8 cellular contexts compared by ENCODE assay signal in the genomic region with DNA sequence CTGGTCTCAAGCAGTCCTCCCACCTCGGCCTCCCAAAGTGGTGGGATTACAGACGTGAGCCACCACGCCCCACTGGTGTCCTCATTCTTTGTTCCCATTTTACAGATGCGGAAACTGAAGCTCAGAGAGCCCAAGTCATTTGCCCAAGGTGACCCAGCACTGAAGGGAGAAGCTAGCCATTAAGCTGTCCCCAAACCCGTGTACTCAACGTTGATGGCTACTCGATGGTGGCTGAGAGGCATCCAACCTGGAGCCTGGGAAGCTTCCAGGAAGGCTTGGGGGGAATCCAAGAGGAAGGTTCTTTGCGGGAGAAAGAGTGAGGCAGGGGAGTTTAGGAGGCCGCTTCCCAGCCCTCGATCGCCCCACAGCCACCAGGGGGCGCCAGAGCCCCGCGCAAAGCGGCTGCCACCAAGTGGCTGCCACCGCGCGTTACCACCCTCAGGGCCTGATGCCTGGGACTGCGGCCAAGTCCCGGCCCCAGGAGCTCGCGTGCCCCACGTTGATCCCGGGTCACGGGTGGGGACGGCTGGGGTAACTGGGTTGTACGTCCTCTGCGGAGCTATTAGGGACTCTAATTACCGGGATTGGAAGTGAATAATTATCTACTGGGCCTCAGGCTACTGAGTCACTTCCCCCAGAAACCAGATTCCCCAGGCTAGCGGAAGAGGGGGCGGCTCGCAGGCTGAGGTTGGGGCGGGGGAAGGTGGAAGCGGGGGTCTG. TPM values are rescaled to one million over a fixed set of nuclear protein-coding genes. Genes with fewer than 3 reads are reported as not detected.
DNase-seq lines count a peak whose midpoint lies in the region; ATAC-seq and TF ChIP-seq lines count a peak whose summit lies in the region.

No MANE protein-coding gene starts in this region.

- H3K9me3 ChIP-seq in HEK293 (ENCODE audit: control insufficient read depth, insufficient read depth, low read depth, low read length) (no peaks in the 10 kb centered on the region), right cardiac atrium (ENCODE audit: control insufficient read depth, low read length) (no peaks in the 10 kb centered on the region), sigmoid colon (no peaks in the 10 kb centered on the region)

- ATAC-seq in right cardiac atrium: peak; percentile 85 to 89
- ATAC-seq in HG03045 (IDR thresholded peaks at IDR 0.05; ENCODE audit: unreplicated experiment): no peak

- no peak overlapping the region for H3K27ac ChIP-seq in HEK293 (ENCODE audit: extremely low read depth, low read depth, low read length)
- no peak overlapping the region for H3K27ac ChIP-seq in right cardiac atrium (ENCODE audit: low read length)
- peak overlapping the region; percentile 41 to 74 (median 60) for H3K27ac ChIP-seq in sigmoid colon

- H3K27me3 ChIP-seq in right cardiac atrium (ENCODE audit: control insufficient read depth, insufficient read depth) (no peaks in the 10 kb centered on the region), sigmoid colon (no peaks in the 10 kb centered on the region)

- no peaks in the 10 kb centered on the region for H3K4me1 ChIP-seq in HEK293 (ENCODE audit: control insufficient read depth, insufficient read depth, low read length)
- H3K4me1 ChIP-seq in right cardiac atrium (ENCODE audit: control insufficient read depth, insufficient read depth, low read length): no peaks in the 10 kb centered on the region
- peaks cover 0 to 26% (median 16%) of the 10 kb centered on the region in 4 donors for H3K4me1 ChIP-seq in sigmoid colon

- intact Hi-C loops in right cardiac atrium (cut with DNase I): loop anchor here (2.0 to 10.0 kb wide), 3 partner anchors 54 to 128 kb away; no protein-coding TSS in a partner anchor
- intact Hi-C loops in sigmoid colon (cut with DNase I): loop anchor here (1.0 kb wide), 1 partner anchor 54 kb away; no protein-coding TSS in a partner anchor

- TF ChIP-seq EP300 in sigmoid colon (IDR thresholded peaks at IDR 0.05): no peak

- DNase-seq in Daoy (ENCODE audit: low read depth) (peak; percentile 90), NCI-H146 (lab: John Stamatoyannopoulos, UW) (peak; percentile 74), T-helper 9 cell (peak; percentile 91), anterior cingulate cortex (lab: John Stamatoyannopoulos, UW) (peak in 55 of 58 donors; percentile 35 to 91 (median 74)), right cardiac atrium (peak; percentile 88 to 95 (median 94)), sigmoid colon (peak; percentile 91)

- TF ChIP-seq CTCF in HEK293 (tag by site-specific recombination; IDR thresholded peaks at IDR 0.05) (peak; percentile 99), sigmoid colon (IDR thresholded peaks at IDR 0.05) (peak; percentile 95 to 99 (median 98))

- WGBS in right cardiac atrium: 8% methylated on average over 34 of the region's 34 CpGs
- 5 to 8% methylated on average over 34 of the region's 34 CpGs for WGBS in sigmoid colon, 2 donors

- POLR2A ChIA-PET in HEK293 (lab: Yijun Ruan, JAX): interaction anchor here (0.5 to 1.2 kb wide), 4 partner anchors 28 to 301 kb away, joined by 3 to 6 read pairs (median 4); a partner anchor contains a TSS

- H3K4me3 ChIP-seq in HEK293 (ENCODE audit: low read depth, low read length) (peak overlapping the region; percentile 21), right cardiac atrium (ENCODE audit: low read length) (no peak overlapping the region), sigmoid colon (peak overlapping the region; percentile 6 to 40 (median 23))

- TF ChIP-seq POLR2A in sigmoid colon (IDR thresholded peaks at IDR 0.05): no peak

- CTCF ChIA-PET in HEK293 (lab: Yijun Ruan, JAX): interaction anchor here (0.5 to 6.7 kb wide), 68 partner anchors 8 to 1766 kb away, joined by 3 to 217 read pairs (median 4); a partner anchor contains a TSS

- no peaks in the 10 kb centered on the region for H3K36me3 ChIP-seq in HEK293 (ENCODE audit: control insufficient read depth in 2 of 2, insufficient read depth in 1 of 2, low read length in 2 of 2)
- H3K36me3 ChIP-seq in sigmoid colon: no peaks in the 10 kb centered on the region

TF ChIP-seq in HEK293, 187 proteins besides CTCF, POLR2A, EP300 and RAD21 (continues in another document):
- TF ChIP-seq ZNF112 (tag by site-specific recombination; IDR thresholded peaks at IDR 0.05) (no peak), SP7 (tag by site-specific recombination; IDR thresholded peaks at IDR 0.05) (peak; percentile 95), ZNF701 (tag by site-specific recombination; IDR thresholded peaks at IDR 0.05) (no peak), ZNF670 (tag by site-specific recombination; IDR thresholded peaks at IDR 0.05; ENCODE audit: low read depth) (no peak), ZNF660 (tag by site-specific recombination; IDR thresholded peaks at IDR 0.05) (peak; percentile 78), ZNF138 (tag by site-specific recombination; IDR thresholded peaks at IDR 0.05; ENCODE audit: borderline replicate concordance) (no peak), ZNF324 (tag by site-specific recombination; IDR thresholded peaks at IDR 0.05) (peak; percentile 78; the same call in 1 of the 2 replicates), YY1 (tag by site-specific recombination; IDR thresholded peaks at IDR 0.05) (no peak), ZXDB (tag by site-specific recombination; IDR thresholded peaks at IDR 0.05) (peak; percentile 68), ZBTB20 (tag by site-specific recombination; IDR thresholded peaks at IDR 0.05) (peak; percentile 52; the same call in 1 of the 2 replicates), KLF1 (tag by site-specific recombination; IDR thresholded peaks at IDR 0.05) (peak; percentile 53), KLF16 (tag by site-specific recombination; IDR thresholded peaks at IDR 0.05) (no peak), ZNF24 (tag by site-specific recombination; IDR thresholded peaks at IDR 0.05) (no peak)
- TF ChIP-seq, protein P1, sequence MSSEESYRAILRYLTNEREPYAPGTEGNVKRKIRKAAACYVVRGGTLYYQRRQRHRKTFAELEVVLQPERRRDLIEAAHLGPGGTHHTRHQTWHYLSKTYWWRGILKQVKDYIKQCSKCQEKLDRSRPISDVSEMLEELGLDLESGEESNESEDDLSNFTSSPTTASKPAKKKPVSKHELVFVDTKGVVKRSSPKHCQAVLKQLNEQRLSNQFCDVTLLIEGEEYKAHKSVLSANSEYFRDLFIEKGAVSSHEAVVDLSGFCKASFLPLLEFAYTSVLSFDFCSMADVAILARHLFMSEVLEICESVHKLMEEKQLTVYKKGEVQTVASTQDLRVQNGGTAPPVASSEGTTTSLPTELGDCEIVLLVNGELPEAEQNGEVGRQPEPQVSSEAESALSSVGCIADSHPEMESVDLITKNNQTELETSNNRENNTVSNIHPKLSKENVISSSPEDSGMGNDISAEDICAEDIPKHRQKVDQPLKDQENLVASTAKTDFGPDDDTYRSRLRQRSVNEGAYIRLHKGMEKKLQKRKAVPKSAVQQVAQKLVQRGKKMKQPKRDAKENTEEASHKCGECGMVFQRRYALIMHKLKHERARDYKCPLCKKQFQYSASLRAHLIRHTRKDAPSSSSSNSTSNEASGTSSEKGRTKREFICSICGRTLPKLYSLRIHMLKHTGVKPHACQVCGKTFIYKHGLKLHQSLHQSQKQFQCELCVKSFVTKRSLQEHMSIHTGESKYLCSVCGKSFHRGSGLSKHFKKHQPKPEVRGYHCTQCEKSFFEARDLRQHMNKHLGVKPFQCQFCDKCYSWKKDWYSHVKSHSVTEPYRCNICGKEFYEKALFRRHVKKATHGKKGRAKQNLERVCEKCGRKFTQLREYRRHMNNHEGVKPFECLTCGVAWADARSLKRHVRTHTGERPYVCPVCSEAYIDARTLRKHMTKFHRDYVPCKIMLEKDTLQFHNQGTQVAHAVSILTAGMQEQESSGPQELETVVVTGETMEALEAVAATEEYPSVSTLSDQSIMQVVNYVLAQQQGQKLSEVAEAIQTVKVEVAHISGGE (tag by site-specific recombination; conservative IDR thresholded peaks at IDR 0.05; ENCODE audit: low read depth): no peak
- TF ChIP-seq, protein P2, sequence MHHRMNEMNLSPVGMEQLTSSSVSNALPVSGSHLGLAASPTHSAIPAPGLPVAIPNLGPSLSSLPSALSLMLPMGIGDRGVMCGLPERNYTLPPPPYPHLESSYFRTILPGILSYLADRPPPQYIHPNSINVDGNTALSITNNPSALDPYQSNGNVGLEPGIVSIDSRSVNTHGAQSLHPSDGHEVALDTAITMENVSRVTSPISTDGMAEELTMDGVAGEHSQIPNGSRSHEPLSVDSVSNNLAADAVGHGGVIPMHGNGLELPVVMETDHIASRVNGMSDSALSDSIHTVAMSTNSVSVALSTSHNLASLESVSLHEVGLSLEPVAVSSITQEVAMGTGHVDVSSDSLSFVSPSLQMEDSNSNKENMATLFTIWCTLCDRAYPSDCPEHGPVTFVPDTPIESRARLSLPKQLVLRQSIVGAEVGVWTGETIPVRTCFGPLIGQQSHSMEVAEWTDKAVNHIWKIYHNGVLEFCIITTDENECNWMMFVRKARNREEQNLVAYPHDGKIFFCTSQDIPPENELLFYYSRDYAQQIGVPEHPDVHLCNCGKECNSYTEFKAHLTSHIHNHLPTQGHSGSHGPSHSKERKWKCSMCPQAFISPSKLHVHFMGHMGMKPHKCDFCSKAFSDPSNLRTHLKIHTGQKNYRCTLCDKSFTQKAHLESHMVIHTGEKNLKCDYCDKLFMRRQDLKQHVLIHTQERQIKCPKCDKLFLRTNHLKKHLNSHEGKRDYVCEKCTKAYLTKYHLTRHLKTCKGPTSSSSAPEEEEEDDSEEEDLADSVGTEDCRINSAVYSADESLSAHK (tag by site-specific recombination; IDR thresholded peaks at IDR 0.05): no peak
- TF ChIP-seq, protein P3, sequence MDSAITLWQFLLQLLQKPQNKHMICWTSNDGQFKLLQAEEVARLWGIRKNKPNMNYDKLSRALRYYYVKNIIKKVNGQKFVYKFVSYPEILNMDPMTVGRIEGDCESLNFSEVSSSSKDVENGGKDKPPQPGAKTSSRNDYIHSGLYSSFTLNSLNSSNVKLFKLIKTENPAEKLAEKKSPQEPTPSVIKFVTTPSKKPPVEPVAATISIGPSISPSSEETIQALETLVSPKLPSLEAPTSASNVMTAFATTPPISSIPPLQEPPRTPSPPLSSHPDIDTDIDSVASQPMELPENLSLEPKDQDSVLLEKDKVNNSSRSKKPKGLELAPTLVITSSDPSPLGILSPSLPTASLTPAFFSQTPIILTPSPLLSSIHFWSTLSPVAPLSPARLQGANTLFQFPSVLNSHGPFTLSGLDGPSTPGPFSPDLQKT (IDR thresholded peaks at IDR 0.05; ENCODE audit: borderline replicate concordance, low read depth, low read length): no peak

RNA-seq across cellular contexts. Expression of a gene that starts 8.8 kb away (rescaled TPM):
- total RNA-seq in Daoy (2014; rRNA removed; shearing (Covaris generic)): 28.7 and 41.9 TPM in 2 replicates
- 10 to 100 TPM; 24.9 to 31.2 (median 29.2) TPM for total RNA-seq in right cardiac atrium
- polyA plus RNA-seq in right cardiac atrium: 10.3 TPM
- total RNA-seq in sigmoid colon: 10 to 100 TPM; 13.2 to 32.5 (median 14.9) TPM
- polyA plus RNA-seq in sigmoid colon: 10 to 100 TPM; 10.4 to 14.1 (median 12.0) TPM

RNA-seq across cellular contexts. Expression of a gene that starts 28.0 kb away (rescaled TPM):
- 6.3 and 11.8 TPM in 2 replicates for total RNA-seq in Daoy (2014; rRNA removed; shearing (Covaris generic))
- total RNA-seq in right cardiac atrium (10 to 100 TPM in 1 of 4 donors, 1 to 10 TPM in 3; 8.0 to 11.6 (median 8.8) TPM), sigmoid colon (1 to 10 TPM; 3.6 to 6.1 (median 5.2) TPM)
- polyA plus RNA-seq in right cardiac atrium (9.1 TPM), sigmoid colon (10 to 100 TPM; 16.8 to 21.6 (median 21.5) TPM)

Comparison
In these comparisons a context has a peak if more than half of its experiments do, and no peak if none do; other contexts are left out.
1. H3K27ac ChIP-seq: peak in sigmoid colon (4 of 4); none in HEK293 (single experiment) and right cardiac atrium (single experiment).
2. Peak in every context shown above with its lines, with median percentiles within 50 percentile points of each other: DNase-seq.